Comparison of ENCODE assay signal across 8 cellular contexts in the genomic region with DNA sequence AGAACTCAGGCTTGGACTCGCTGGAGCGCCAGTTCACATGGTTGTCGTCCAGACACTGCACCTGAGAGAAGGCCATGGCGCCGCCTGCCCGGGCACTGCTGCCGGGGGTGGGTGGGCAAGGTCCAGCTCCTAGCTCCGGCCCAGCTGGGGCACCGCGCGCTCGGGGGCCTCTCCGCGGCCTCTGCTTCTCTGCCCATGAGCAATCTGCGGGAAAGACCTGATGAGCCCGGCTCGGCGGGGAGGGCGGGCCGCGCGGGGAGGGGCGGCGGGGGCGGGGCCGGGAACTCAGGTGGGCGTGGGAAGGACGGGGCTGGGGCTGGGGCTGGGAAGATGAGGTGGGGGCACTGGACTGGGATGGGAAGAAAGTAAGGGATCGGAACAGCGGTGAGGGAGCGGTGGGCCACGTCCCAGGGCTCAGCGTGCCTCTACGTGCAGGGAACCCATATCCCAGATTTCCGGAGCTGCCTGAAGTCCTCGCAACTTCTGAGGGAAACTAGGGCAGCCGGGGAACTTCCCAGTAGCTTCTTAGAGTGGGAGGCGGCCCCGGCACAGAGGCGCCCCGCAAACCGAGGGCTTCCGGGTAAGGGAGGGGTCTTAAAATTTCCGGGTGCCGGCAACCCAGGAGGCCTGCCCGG. TPM values are rescaled to one million over a fixed set of nuclear protein-coding genes. Genes with fewer than 3 reads are reported as not detected.
DNase-seq lines count a peak whose midpoint lies in the region; ATAC-seq, FAIRE-seq and TF ChIP-seq lines count a peak whose summit lies in the region.

No MANE protein-coding gene starts in this region.

- no peak for TF ChIP-seq POLR2A in endothelial cell of umbilical vein (IDR thresholded peaks at IDR 0.05; ENCODE audit: low read depth, low read length)

- CTCF ChIA-PET in BJ (lab: Yijun Ruan, JAX) (interaction anchor here (0.9 to 1.9 kb wide), 5 partner anchors 18 to 43 kb away, joined by 3 to 4 read pairs (median 3); no protein-coding TSS in a partner anchor), endothelial cell of umbilical vein (lab: Charles Lee) (interaction anchor here (4.6 kb wide), 1 partner anchor 43 kb away, joined by 35 read pairs; no protein-coding TSS in a partner anchor)

- peaks cover 8% of the 10 kb centered on the region in 2 donors for H3K4me1 Mint-ChIP-seq in natural killer cell treated with Interleukin-12 subunit alpha and Interleukin-12 subunit beta and Interleukin-15 and Interleukin-18, amount 100 ng/mL, for 72 hours (ENCODE audit: low read depth in 2 of 2)

- H3K9me3 Mint-ChIP-seq in natural killer cell treated with Interleukin-12 subunit alpha and Interleukin-12 subunit beta and Interleukin-15 and Interleukin-18, amount 100 ng/mL, for 72 hours: no peaks in the 10 kb centered on the region

- no peaks in the 10 kb centered on the region for H3K27me3 ChIP-seq in BJ (ENCODE audit: control insufficient read depth, insufficient read depth, low read length)
- H3K27me3 ChIP-seq in endothelial cell of umbilical vein (ENCODE audit: control insufficient read depth in 2 of 2, insufficient read depth in 2 of 2, low read length in 2 of 2): no peaks in the 10 kb centered on the region
- H3K27me3 ChIP-seq in subcutaneous abdominal adipose tissue (ENCODE audit: control insufficient read depth in 5 of 5, insufficient read depth in 4 of 5, low read length in 5 of 5): no peaks in the 10 kb centered on the region

- H3K79me2 ChIP-seq in endothelial cell of umbilical vein (ENCODE audit: control insufficient read depth, insufficient read depth, low read length): peaks cover 35% of the 10 kb centered on the region

- ATAC-seq in GM21390 (IDR thresholded peaks at IDR 0.05; ENCODE audit: unreplicated experiment): peak; percentile 31
- ATAC-seq in natural killer cell treated with Interleukin-12 subunit alpha and Interleukin-12 subunit beta and Interleukin-15 and Interleukin-18, amount 100 ng/mL, for 72 hours: peak; percentile 53 to 54

- H3K9ac ChIP-seq in endothelial cell of umbilical vein (replicated peaks; ENCODE audit: extremely low read depth, insufficient read depth, low read length) (peak overlapping the region; percentile 93), subcutaneous abdominal adipose tissue (ENCODE audit: low read length in 5 of 5) (peak overlapping the region in 3 of 5 donors; percentile 53 to 71 (median 66))

- peaks cover 24% of the 10 kb centered on the region for H3K4me1 ChIP-seq in endothelial cell of umbilical vein (ENCODE audit: control insufficient read depth, extremely low read depth, insufficient read depth, low read length)
- H3K4me1 ChIP-seq in subcutaneous abdominal adipose tissue (ENCODE audit: control insufficient read depth in 5 of 5, insufficient read depth in 5 of 5, low read length in 5 of 5): peaks cover 0 to 20% (median 12%) of the 10 kb centered on the region in 5 donors

- no peaks in the 10 kb centered on the region for H3K36me3 Mint-ChIP-seq in natural killer cell treated with Interleukin-12 subunit alpha and Interleukin-12 subunit beta and Interleukin-15 and Interleukin-18, amount 100 ng/mL, for 72 hours

- no peaks in the 10 kb centered on the region for H4K20me1 ChIP-seq in endothelial cell of umbilical vein (replicated peaks; ENCODE audit: control insufficient read depth, extremely low read depth, insufficient read depth, low read length)

- TF ChIP-seq CTCF in BJ (IDR thresholded peaks at IDR 0.05; ENCODE audit: insufficient read depth, low read depth, low read length) (no peak), endothelial cell of umbilical vein (IDR thresholded peaks at IDR 0.05; ENCODE audit: extremely low read depth in 1 of 2, insufficient read depth in 1 of 2, low read depth in 1 of 2, low read length in 2 of 2) (no peak)

- no peak for FAIRE-seq in endothelial cell of umbilical vein (lab: Jason Lieb, UNC)

- no peaks in the 10 kb centered on the region for H3K9me1 ChIP-seq in endothelial cell of umbilical vein (replicated peaks; ENCODE audit: control insufficient read depth, extremely low read depth, insufficient read depth, low read length)

- peak overlapping the region; percentile 75 for H3K27ac ChIP-seq in endothelial cell of umbilical vein (ENCODE audit: insufficient read depth, low read depth, low read length)
- H3K27ac ChIP-seq in subcutaneous abdominal adipose tissue (ENCODE audit: low read depth, low read length): no peak overlapping the region

- peak overlapping the region; percentile 70 for H3K4me2 ChIP-seq in endothelial cell of umbilical vein (ENCODE audit: insufficient read depth, low read length)

- peak overlapping the region; percentile 50 for H3K4me3 ChIP-seq in BJ (ENCODE audit: low read depth, low read length)
- peak overlapping the region; percentile 71 to 74 (median 71) for H3K4me3 ChIP-seq in endothelial cell of umbilical vein (replicated peaks in 1 of 3; ENCODE audit: insufficient read depth in 1 of 3, low read depth in 1 of 3, low read length in 3 of 3)
- H3K4me3 ChIP-seq in subcutaneous abdominal adipose tissue (ENCODE audit: low read depth in 1 of 5, low read length in 5 of 5): peak overlapping the region in 4 of 5 donors; percentile 57 to 67 (median 60)

- no peaks in the 10 kb centered on the region for H3K9me3 ChIP-seq in endothelial cell of umbilical vein (replicated peaks; ENCODE audit: control insufficient read depth, insufficient read depth, low read length)
- H3K9me3 ChIP-seq in subcutaneous abdominal adipose tissue (ENCODE audit: control insufficient read depth in 5 of 5, low read length in 5 of 5): peaks cover 0 to 5% (median 0%) of the 10 kb centered on the region in 5 donors

- POLR2A ChIA-PET in BJ (lab: Charles Lee) (interaction anchor here (0.5 kb wide), 1 partner anchor 814 kb away, joined by 3 read pairs; no protein-coding TSS in a partner anchor), endothelial cell of umbilical vein (lab: Charles Lee) (no interaction called here)

- H3K4me3 Mint-ChIP-seq in natural killer cell treated with Interleukin-12 subunit alpha and Interleukin-12 subunit beta and Interleukin-15 and Interleukin-18, amount 100 ng/mL, for 72 hours: peak overlapping the region; percentile 70

- in situ Hi-C loops in KBM-7 (cut with MboI; ENCODE audit: low pct_unique_long_range_greater_than_20kb, low sequenced_read_pairs): no loop called here

- intact Hi-C loops in endothelial cell of umbilical vein (cut with micrococcal nuclease): loop anchor here (2.0 kb wide), 1 partner anchor 43 kb away; no protein-coding TSS in a partner anchor

- dilution Hi-C loops in endothelial cell of umbilical vein (cut with MboI; ENCODE audit: extremely low pct_ligation_motif_present, low sequenced_read_pairs): no loop called here

- peaks cover 5% of the 10 kb centered on the region for H3K36me3 ChIP-seq in BJ (ENCODE audit: control insufficient read depth, insufficient read depth, low read length)
- no peaks in the 10 kb centered on the region for H3K36me3 ChIP-seq in endothelial cell of umbilical vein (ENCODE audit: control insufficient read depth in 2 of 2, extremely low read depth in 1 of 2, insufficient read depth in 2 of 2, low read length in 2 of 2)
- H3K36me3 ChIP-seq in subcutaneous abdominal adipose tissue (ENCODE audit: control insufficient read depth in 5 of 5, insufficient read depth in 5 of 5, low read length in 5 of 5): no peaks in the 10 kb centered on the region

- no peaks in the 10 kb centered on the region for H3K27me3 Mint-ChIP-seq in natural killer cell treated with Interleukin-12 subunit alpha and Interleukin-12 subunit beta and Interleukin-15 and Interleukin-18, amount 100 ng/mL, for 72 hours

- TSS peak; percentile 30 for BruUV-seq in endothelial cell of umbilical vein (replicated peaks; lab: Mats Ljungman, UMichigan)

- DNase-seq in BJ (ENCODE audit: low read depth) (no peak), M059J (ENCODE audit: low read depth) (peak; percentile 40), endothelial cell of umbilical vein (ENCODE audit: low read depth, low spot score) (peak; percentile 34), KBM-7 (no peak)
- DNase-seq in activated CD8-positive, alpha-beta memory T cell treated with anti-CD3 and anti-CD28 coated beads for 1 hour (ENCODE audit: extremely low read depth in 1 of 2, low read depth in 1 of 2): peak; percentile 19 to 30
- DNase-seq in natural killer cell treated with Interleukin-12 subunit alpha and Interleukin-12 subunit beta and Interleukin-15 and Interleukin-18, amount 100 ng/mL, for 72 hours (ENCODE audit: low spot score): no peak

- no peak overlapping the region for H3K27ac Mint-ChIP-seq in natural killer cell treated with Interleukin-12 subunit alpha and Interleukin-12 subunit beta and Interleukin-15 and Interleukin-18, amount 100 ng/mL, for 72 hours

- peak overlapping the region; percentile 64 for H2AFZ ChIP-seq in endothelial cell of umbilical vein (ENCODE audit: low read depth, low read length)

RNA-seq across cellular contexts. Expression of gene FAM83G, which starts 0.5 kb away (rescaled TPM):
- 5.5 and 10.3 TPM in 2 replicates for polyA plus RNA-seq in BJ (2011; rRNA removed)
- 8.6 and 8.8 TPM in 2 replicates for polyA minus RNA-seq in BJ (2011; rRNA and poly(A)+ RNA removed)
- total RNA-seq in M059J (2014; rRNA removed; shearing (Covaris generic)): 6.5 and 15.0 TPM in 2 replicates
- 10.9 and 11.1 TPM in 2 replicates for total RNA-seq in endothelial cell of umbilical vein
- polyA plus RNA-seq in endothelial cell of umbilical vein: 7.0 and 8.2 TPM in 2 replicates
- polyA plus RNA-seq in endothelial cell of umbilical vein (2011; cell fraction: cytosol; rRNA removed): 5.4 and 6.6 TPM in 2 replicates
- 10.4 and 10.9 TPM in 2 replicates for polyA plus RNA-seq in endothelial cell of umbilical vein (2011; cell fraction: nucleus; rRNA removed)
- polyA plus RNA-seq in endothelial cell of umbilical vein (2012): 8.6 and 10.0 TPM in 2 replicates
- polyA minus RNA-seq in endothelial cell of umbilical vein: 7.3 and 8.5 TPM in 2 replicates
- 12.8 TPM for polyA minus RNA-seq in endothelial cell of umbilical vein (2011; cell fraction: cytosol; rRNA and poly(A)+ RNA removed)
- 6.1 and 8.1 TPM in 2 replicates for polyA minus RNA-seq in endothelial cell of umbilical vein (2011; cell fraction: nucleus; rRNA and poly(A)+ RNA removed)
- total RNA-seq in natural killer cell treated with Interleukin-12 subunit alpha and Interleukin-12 subunit beta and Interleukin-15 and Interleukin-18, amount 100 ng/mL, for 72 hours: 1 to 10 TPM; 1.4 to 2.6 TPM

RNA-seq across cellular contexts. Expression of gene GRAP, which starts 42.7 kb away (rescaled TPM):
- polyA plus RNA-seq in BJ (2011; rRNA removed): 0.05 and 0.06 TPM in 2 replicates
- polyA minus RNA-seq in BJ (2011; rRNA and poly(A)+ RNA removed): not detected in 2 replicates
- total RNA-seq in M059J (2014; rRNA removed; shearing (Covaris generic)): 0.07 and 0.59 TPM in 2 replicates
- 43.6 and 44.5 TPM in 2 replicates for total RNA-seq in endothelial cell of umbilical vein
- polyA plus RNA-seq in endothelial cell of umbilical vein: 32.1 and 40.7 TPM in 2 replicates
- polyA plus RNA-seq in endothelial cell of umbilical vein (2011; cell fraction: cytosol; rRNA removed): 22.5 and 26.6 TPM in 2 replicates
- 27.1 and 37.5 TPM in 2 replicates for polyA plus RNA-seq in endothelial cell of umbilical vein (2011; cell fraction: nucleus; rRNA removed)
- 15.6 and 32.2 TPM in 2 replicates for polyA plus RNA-seq in endothelial cell of umbilical vein (2012)
- polyA minus RNA-seq in endothelial cell of umbilical vein: 15.8 and 17.1 TPM in 2 replicates
- not detected for polyA minus RNA-seq in endothelial cell of umbilical vein (2011; cell fraction: cytosol; rRNA and poly(A)+ RNA removed)
- 10.3 and 14.8 TPM in 2 replicates for polyA minus RNA-seq in endothelial cell of umbilical vein (2011; cell fraction: nucleus; rRNA and poly(A)+ RNA removed)
- total RNA-seq in natural killer cell treated with Interleukin-12 subunit alpha and Interleukin-12 subunit beta and Interleukin-15 and Interleukin-18, amount 100 ng/mL, for 72 hours: 10 to 100 TPM in 1 of 2 donors, 1 to 10 TPM in 1; 8.2 to 15.9 TPM

RNA-seq across cellular contexts. Expression of gene SLC5A10, which starts 52.1 kb away (rescaled TPM):
- polyA plus RNA-seq in BJ (2011; rRNA removed) (0.05 TPM in 1 of 2 replicates, not detected in the other), endothelial cell of umbilical vein (not detected in 2 replicates)
- 0.14 TPM in 1 of 2 replicates, not detected in the other for polyA minus RNA-seq in BJ (2011; rRNA and poly(A)+ RNA removed)
- 0.27 TPM in 1 of 2 replicates, not detected in the other for total RNA-seq in M059J (2014; rRNA removed; shearing (Covaris generic))
- total RNA-seq in endothelial cell of umbilical vein: not detected in 2 replicates
- 0.01 TPM in 1 of 2 replicates, not detected in the other for polyA plus RNA-seq in endothelial cell of umbilical vein (2011; cell fraction: cytosol; rRNA removed)
- polyA plus RNA-seq in endothelial cell of umbilical vein (2011; cell fraction: nucleus; rRNA removed): not detected in 2 replicates
- polyA plus RNA-seq in endothelial cell of umbilical vein (2012): 0.71 and 0.72 TPM in 2 replicates
- not detected in 2 replicates for polyA minus RNA-seq in endothelial cell of umbilical vein
- polyA minus RNA-seq in endothelial cell of umbilical vein (2011; cell fraction: cytosol; rRNA and poly(A)+ RNA removed): not detected
- polyA minus RNA-seq in endothelial cell of umbilical vein (2011; cell fraction: nucleus; rRNA and poly(A)+ RNA removed): not detected in 2 replicates
- total RNA-seq in natural killer cell treated with Interleukin-12 subunit alpha and Interleukin-12 subunit beta and Interleukin-15 and Interleukin-18, amount 100 ng/mL, for 72 hours: not detected

Comparison
In these comparisons a context has a peak if more than half of its experiments do, and no peak if none do; other contexts are left out.
1. DNase-seq: peak in M059J (single experiment), activated CD8-positive, alpha-beta memory T cell treated with anti-CD3 and anti-CD28 coated beads for 1 hour (2 of 2) and endothelial cell of umbilical vein (single experiment); none in BJ (single experiment), natural killer cell treated with Interleukin-12 subunit alpha and Interleukin-12 subunit beta and Interleukin-15 and Interleukin-18, amount 100 ng/mL, for 72 hours (single experiment) and KBM-7 (single experiment).
2. Peak in every context shown above with its lines, with median percentiles within 50 percentile points of each other: H3K4me3 ChIP-seq.